In genomic region chr3:32467333-32468070, GRCh38 we compare ENCODE assay signal across 8 cellular contexts. TPM values are rescaled to one million over a fixed set of nuclear protein-coding genes. Genes with fewer than 3 reads are reported as not detected.
A peak's percentile ranks its signal among the peaks of the same experiment; 100 is the strongest.
DNase-seq lines count a peak whose midpoint lies in the region; ATAC-seq and TF ChIP-seq lines count a peak whose summit lies in the region.

No MANE protein-coding gene starts in this region.

- POLR2A ChIA-PET in AG04450 (lab: Yijun Ruan, JAX) = no interaction called here

- H3K27me3 Mint-ChIP-seq in endothelial cell (ENCODE audit: unreplicated experiment) = peaks cover 1% of the 10 kb centered on the region

- H3K27ac ChIP-seq in AG04450 (ENCODE audit: low read depth, low read length) = no peak overlapping the region

- peaks cover 40% of the 10 kb centered on the region for H3K4me1 ChIP-seq in mononuclear cell (ENCODE audit: insufficient read depth, low read length)

- H3K4me1 Mint-ChIP-seq in endothelial cell (ENCODE audit: unreplicated experiment) = peaks cover 31% of the 10 kb centered on the region

- CTCF ChIA-PET in AG04450 (lab: Charles Lee) = interaction anchor here (0.5 to 5.2 kb wide), 44 partner anchors 8 to 930 kb away, joined by 3 to 96 read pairs (median 5); partner anchors contain the start of genes CMTM6 and CMTM7

- no peaks in the 10 kb centered on the region for H3K9me3 Mint-ChIP-seq in endothelial cell (ENCODE audit: unreplicated experiment)

- H3K4me3 ChIP-seq in AG04450 (ENCODE audit: low read depth, low read length) = no peak overlapping the region
- peak overlapping the region; percentile 38 for H3K4me3 ChIP-seq in mononuclear cell (ENCODE audit: low read length)

- TF ChIP-seq CTCF in AG04450 (IDR thresholded peaks at IDR 0.05; ENCODE audit: low read depth, low read length) (peak; percentile 96), endothelial cell (IDR thresholded peaks at IDR 0.05; ENCODE audit: unreplicated experiment) (peak; percentile 100)

- H3K9me3 ChIP-seq in AG04450 (ENCODE audit: control insufficient read depth, insufficient read depth, low read length) = no peaks in the 10 kb centered on the region; the same call in 1 of the 2 replicates
- H3K9me3 ChIP-seq in mononuclear cell (ENCODE audit: low read depth, low read length) = no peaks in the 10 kb centered on the region

- no peaks in the 10 kb centered on the region for H3K27me3 ChIP-seq in AG04450 (ENCODE audit: control insufficient read depth, insufficient read depth, low read length)
- H3K27me3 ChIP-seq in mononuclear cell (ENCODE audit: insufficient read depth, low read length) = no peaks in the 10 kb centered on the region

- no peak overlapping the region for H3K4me3 Mint-ChIP-seq in endothelial cell (ENCODE audit: unreplicated experiment)

- ATAC-seq in GM18861 (IDR thresholded peaks at IDR 0.05; ENCODE audit: unreplicated experiment) (peak; percentile 37), HG03135 (IDR thresholded peaks at IDR 0.05; ENCODE audit: unreplicated experiment) (peak; percentile 68)

- no peak for DNase-seq in AG04450 (ENCODE audit: low read depth, low spot score)
- peak; percentile 80 for DNase-seq in NCI-H69 (lab: John Stamatoyannopoulos, UW)
- DNase-seq in activated CD8-positive, alpha-beta memory T cell treated with anti-CD3 and anti-CD28 coated beads for 48 hours (ENCODE audit: low read depth in 2 of 3, low spot score in 2 of 3) = peak; percentile 47 to 68 (median 51)
- DNase-seq in endothelial cell (ENCODE audit: low spot score) = peak; percentile 87
- peak; percentile 55 to 58 for DNase-seq in stimulated activated CD8-positive, alpha-beta memory T cell treated with anti-CD3 and anti-CD28 coated beads, Interleukin-15, amount 100 ng/mL, for 48 hours (ENCODE audit: low read depth in 2 of 2)

- peaks cover 25% of the 10 kb centered on the region for H3K36me3 Mint-ChIP-seq in endothelial cell (ENCODE audit: low read depth, unreplicated experiment)

- no peak overlapping the region for H3K27ac Mint-ChIP-seq in endothelial cell (ENCODE audit: unreplicated experiment)

RNA-seq across cellular contexts. Expression of gene CMTM6, which starts 35.1 kb away (rescaled TPM):
- 59.6 and 76.3 TPM in 2 replicates for polyA plus RNA-seq in AG04450 (2011; rRNA removed)
- 15.5 and 30.2 TPM in 2 replicates for polyA minus RNA-seq in AG04450 (2011; rRNA and poly(A)+ RNA removed)
- total RNA-seq in endothelial cell (ENCODE audit: unreplicated experiment) = 59.9 TPM
- total RNA-seq in mononuclear cell = 155 TPM
